20 cellular contexts compared by ENCODE assay signal in genomic region chr15:45647828-45648227, GRCh38.
"Had no signal": no experiment of that assay in that cellular context is flagged by ENCODE, and none has a peak within 500 bp of the region (broad histone marks: within the 10 kb centered on the region; RNA-seq: fewer than 3 reads in every experiment).

No MANE protein-coding gene starts in this region.

- H2AFZ ChIP-seq: parathyroid adenoma had no signal

- H3K9me3 ChIP-seq: gastrocnemius medialis, heart left ventricle, testis, vagina had no signal

- H3K4me3 ChIP-seq: gastrocnemius medialis, heart left ventricle, lung, testis, vagina had no signal

- ATAC-seq: activated CD8-positive, alpha-beta T cell treated with anti-CD3 and anti-CD28 coated beads, Interleukin-2, amount 10 ng/mL, durations not matched to agents 7 days and 5 days; activated naive CD4-positive, alpha-beta T cell treated with anti-CD3 and anti-CD28 coated beads, Interleukin-2, amount 50 U/mL, for 72 hours; gastrocnemius medialis; naive thymus-derived CD8-positive, alpha-beta T cell; sciatic nerve; stimulated activated memory B cell treated with anti-CD40 and anti-IgM and Interleukin-4, amounts not matched to agents 10 μg/mL and 1 μg/mL and 100 μg/mL, for 72 hours had no signal

- H3K79me2 ChIP-seq: parathyroid adenoma had no signal

- H3K27ac ChIP-seq: heart left ventricle, parathyroid adenoma, testis, vagina had no signal

- H3K27me3 Mint-ChIP-seq: naive thymus-derived CD8-positive, alpha-beta T cell; stimulated activated memory B cell treated with anti-CD40 and anti-IgM and Interleukin-4, amounts not matched to agents 10 μg/mL and 1 μg/mL and 100 μg/mL, for 72 hours; type B pancreatic cell had no signal

- H3K36me3 ChIP-seq: gastrocnemius medialis, heart left ventricle, vagina had no signal

- H3K4me3 Mint-ChIP-seq: activated CD8-positive, alpha-beta T cell treated with anti-CD3 and anti-CD28 coated beads, Interleukin-2, amount 10 ng/mL, durations not matched to agents 7 days and 5 days; brain; mesothelial cell of epicardium; stimulated activated memory B cell treated with anti-CD40 and anti-IgM and Interleukin-4, amounts not matched to agents 10 μg/mL and 1 μg/mL and 100 μg/mL, for 72 hours; type B pancreatic cell had no signal

- H3K9ac ChIP-seq: parathyroid adenoma had no signal

- H3K27ac Mint-ChIP-seq: activated CD8-positive, alpha-beta T cell treated with anti-CD3 and anti-CD28 coated beads, Interleukin-2, amount 10 ng/mL, durations not matched to agents 7 days and 5 days; mesothelial cell of epicardium; stimulated activated memory B cell treated with anti-CD40 and anti-IgM and Interleukin-4, amounts not matched to agents 10 μg/mL and 1 μg/mL and 100 μg/mL, for 72 hours; type B pancreatic cell had no signal

- DNase-seq: activated CD4-positive, alpha-beta T cell treated with anti-CD3 and anti-CD28 coated beads for 1 hour; activated CD4-positive, alpha-beta T cell treated with anti-CD3 and anti-CD28 coated beads, Interleukin-2, amount 50 U/mL, for 1 hour; activated CD8-positive, alpha-beta T cell treated with anti-CD3 and anti-CD28 coated beads, Interleukin-2, amount 10 ng/mL, durations not matched to agents 7 days and 5 days; aorta; caudate nucleus; effector memory CD4-positive, alpha-beta T cell; gastrocnemius medialis; heart left ventricle; naive thymus-derived CD8-positive, alpha-beta T cell; stimulated activated CD4-positive, alpha-beta T cell treated with anti-CD3 and anti-CD28 coated beads, Interleukin-2, amount 100 ng/mL, for 24 hours; testis had no signal

- H3K4me1 ChIP-seq: testis had no signal

- H3K36me3 Mint-ChIP-seq: brain, mesothelial cell of epicardium, type B pancreatic cell had no signal

- H3K27me3 ChIP-seq: gastrocnemius medialis, heart left ventricle, testis, vagina had no signal
